Comparison of ENCODE assay signal across 1 cellular context in the genomic region with DNA sequence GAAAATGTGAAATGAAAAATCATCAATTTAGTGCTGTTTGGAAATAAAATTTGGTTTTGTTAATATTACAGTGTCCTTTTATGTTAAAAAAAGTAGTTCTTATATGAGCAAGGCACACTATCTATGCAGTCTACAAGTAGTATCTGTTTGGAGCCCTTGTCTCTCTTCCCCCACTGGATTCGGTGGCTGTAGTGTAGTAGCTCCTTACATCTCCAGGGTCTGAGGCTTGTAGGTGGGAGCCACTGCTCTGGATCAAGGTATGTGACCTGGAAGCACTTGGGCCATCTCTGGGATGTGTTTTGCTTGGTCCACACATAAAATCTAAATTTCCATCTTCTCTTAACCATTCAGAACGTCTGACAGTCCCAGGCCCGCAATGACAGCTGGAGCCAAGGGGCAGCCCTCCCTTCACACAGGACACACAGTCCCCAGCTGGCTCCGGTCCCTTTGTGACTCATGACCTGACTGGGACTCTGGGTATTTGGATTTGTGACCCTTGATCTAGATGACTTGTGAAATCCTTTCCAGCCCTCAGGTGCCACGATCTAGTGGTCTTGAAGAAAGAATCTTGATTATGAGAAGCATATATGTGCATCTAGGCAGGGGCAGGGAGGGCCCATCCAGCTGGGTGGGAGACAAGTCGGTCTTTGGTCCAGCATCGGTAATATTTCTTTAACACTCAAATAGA.
A peak's percentile ranks its signal among the peaks of the same experiment; 100 is the strongest.
TF ChIP-seq lines count a peak whose summit lies in the region.

No MANE protein-coding gene starts in this region.

TF ChIP-seq in HepG2, 621 proteins besides CTCF, POLR2A, EP300 and RAD21 (continued from another document and continues in another):
- TF ChIP-seq, protein P1, sequence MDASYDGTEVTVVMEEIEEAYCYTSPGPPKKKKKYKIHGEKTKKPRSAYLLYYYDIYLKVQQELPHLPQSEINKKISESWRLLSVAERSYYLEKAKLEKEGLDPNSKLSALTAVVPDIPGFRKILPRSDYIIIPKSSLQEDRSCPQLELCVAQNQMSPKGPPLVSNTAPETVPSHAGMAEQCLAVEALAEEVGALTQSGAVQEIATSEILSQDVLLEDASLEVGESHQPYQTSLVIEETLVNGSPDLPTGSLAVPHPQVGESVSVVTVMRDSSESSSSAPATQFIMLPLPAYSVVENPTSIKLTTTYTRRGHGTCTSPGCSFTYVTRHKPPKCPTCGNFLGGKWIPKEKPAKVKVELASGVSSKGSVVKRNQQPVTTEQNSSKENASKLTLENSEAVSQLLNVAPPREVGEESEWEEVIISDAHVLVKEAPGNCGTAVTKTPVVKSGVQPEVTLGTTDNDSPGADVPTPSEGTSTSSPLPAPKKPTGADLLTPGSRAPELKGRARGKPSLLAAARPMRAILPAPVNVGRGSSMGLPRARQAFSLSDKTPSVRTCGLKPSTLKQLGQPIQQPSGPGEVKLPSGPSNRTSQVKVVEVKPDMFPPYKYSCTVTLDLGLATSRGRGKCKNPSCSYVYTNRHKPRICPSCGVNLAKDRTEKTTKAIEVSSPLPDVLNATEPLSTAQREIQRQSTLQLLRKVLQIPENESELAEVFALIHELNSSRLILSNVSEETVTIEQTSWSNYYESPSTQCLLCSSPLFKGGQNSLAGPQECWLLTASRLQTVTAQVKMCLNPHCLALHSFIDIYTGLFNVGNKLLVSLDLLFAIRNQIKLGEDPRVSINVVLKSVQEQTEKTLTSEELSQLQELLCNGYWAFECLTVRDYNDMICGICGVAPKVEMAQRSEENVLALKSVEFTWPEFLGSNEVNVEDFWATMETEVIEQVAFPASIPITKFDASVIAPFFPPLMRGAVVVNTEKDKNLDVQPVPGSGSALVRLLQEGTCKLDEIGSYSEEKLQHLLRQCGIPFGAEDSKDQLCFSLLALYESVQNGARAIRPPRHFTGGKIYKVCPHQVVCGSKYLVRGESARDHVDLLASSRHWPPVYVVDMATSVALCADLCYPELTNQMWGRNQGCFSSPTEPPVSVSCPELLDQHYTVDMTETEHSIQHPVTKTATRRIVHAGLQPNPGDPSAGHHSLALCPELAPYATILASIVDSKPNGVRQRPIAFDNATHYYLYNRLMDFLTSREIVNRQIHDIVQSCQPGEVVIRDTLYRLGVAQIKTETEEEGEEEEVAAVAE (CRISPR knock-in tag; IDR thresholded peaks at IDR 0.05; ENCODE audit: borderline replicate concordance) = no peak; the same call in 1 of the 2 replicates
- TF ChIP-seq MAFF (IDR thresholded peaks at IDR 0.05; ENCODE audit: low read depth, low read length) = no peak
- peak; percentile 99 for TF ChIP-seq FOSL2 (CRISPR knock-in tag; IDR thresholded peaks at IDR 0.05)
- no peak for TF ChIP-seq ZNF512B (CRISPR knock-in tag; IDR thresholded peaks at IDR 0.05; ENCODE audit: borderline replicate concordance)
- no peak for TF ChIP-seq KLF6 (CRISPR knock-in tag; IDR thresholded peaks at IDR 0.05)
- no peak for TF ChIP-seq ZNF484 (CRISPR knock-in tag; IDR thresholded peaks at IDR 0.05; ENCODE audit: borderline replicate concordance, low read depth)
- TF ChIP-seq, protein P2, sequence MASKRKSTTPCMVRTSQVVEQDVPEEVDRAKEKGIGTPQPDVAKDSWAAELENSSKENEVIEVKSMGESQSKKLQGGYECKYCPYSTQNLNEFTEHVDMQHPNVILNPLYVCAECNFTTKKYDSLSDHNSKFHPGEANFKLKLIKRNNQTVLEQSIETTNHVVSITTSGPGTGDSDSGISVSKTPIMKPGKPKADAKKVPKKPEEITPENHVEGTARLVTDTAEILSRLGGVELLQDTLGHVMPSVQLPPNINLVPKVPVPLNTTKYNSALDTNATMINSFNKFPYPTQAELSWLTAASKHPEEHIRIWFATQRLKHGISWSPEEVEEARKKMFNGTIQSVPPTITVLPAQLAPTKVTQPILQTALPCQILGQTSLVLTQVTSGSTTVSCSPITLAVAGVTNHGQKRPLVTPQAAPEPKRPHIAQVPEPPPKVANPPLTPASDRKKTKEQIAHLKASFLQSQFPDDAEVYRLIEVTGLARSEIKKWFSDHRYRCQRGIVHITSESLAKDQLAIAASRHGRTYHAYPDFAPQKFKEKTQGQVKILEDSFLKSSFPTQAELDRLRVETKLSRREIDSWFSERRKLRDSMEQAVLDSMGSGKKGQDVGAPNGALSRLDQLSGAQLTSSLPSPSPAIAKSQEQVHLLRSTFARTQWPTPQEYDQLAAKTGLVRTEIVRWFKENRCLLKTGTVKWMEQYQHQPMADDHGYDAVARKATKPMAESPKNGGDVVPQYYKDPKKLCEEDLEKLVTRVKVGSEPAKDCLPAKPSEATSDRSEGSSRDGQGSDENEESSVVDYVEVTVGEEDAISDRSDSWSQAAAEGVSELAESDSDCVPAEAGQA (IDR thresholded peaks at IDR 0.05; ENCODE audit: low read depth) = no peak
- TF ChIP-seq, protein P2 (CRISPR knock-in tag; IDR thresholded peaks at IDR 0.05; ENCODE audit: borderline replicate concordance) = no peak
- TF ChIP-seq, protein P3, sequence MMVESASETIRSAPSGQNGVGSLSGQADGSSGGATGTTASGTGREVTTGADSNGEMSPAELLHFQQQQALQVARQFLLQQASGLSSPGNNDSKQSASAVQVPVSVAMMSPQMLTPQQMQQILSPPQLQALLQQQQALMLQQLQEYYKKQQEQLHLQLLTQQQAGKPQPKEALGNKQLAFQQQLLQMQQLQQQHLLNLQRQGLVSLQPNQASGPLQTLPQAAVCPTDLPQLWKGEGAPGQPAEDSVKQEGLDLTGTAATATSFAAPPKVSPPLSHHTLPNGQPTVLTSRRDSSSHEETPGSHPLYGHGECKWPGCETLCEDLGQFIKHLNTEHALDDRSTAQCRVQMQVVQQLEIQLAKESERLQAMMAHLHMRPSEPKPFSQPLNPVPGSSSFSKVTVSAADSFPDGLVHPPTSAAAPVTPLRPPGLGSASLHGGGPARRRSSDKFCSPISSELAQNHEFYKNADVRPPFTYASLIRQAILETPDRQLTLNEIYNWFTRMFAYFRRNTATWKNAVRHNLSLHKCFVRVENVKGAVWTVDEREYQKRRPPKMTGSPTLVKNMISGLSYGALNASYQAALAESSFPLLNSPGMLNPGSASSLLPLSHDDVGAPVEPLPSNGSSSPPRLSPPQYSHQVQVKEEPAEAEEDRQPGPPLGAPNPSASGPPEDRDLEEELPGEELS (CRISPR knock-in tag; IDR thresholded peaks at IDR 0.05) = peak; percentile 64
- TF ChIP-seq KLF9 (CRISPR knock-in tag; IDR thresholded peaks at IDR 0.05; ENCODE audit: low read depth) = no peak
- no peak for TF ChIP-seq GRHL1 (CRISPR knock-in tag; conservative IDR thresholded peaks at IDR 0.05)
- TF ChIP-seq, protein P4, sequence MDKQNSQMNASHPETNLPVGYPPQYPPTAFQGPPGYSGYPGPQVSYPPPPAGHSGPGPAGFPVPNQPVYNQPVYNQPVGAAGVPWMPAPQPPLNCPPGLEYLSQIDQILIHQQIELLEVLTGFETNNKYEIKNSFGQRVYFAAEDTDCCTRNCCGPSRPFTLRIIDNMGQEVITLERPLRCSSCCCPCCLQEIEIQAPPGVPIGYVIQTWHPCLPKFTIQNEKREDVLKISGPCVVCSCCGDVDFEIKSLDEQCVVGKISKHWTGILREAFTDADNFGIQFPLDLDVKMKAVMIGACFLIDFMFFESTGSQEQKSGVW (CRISPR knock-in tag; IDR thresholded peaks at IDR 0.05; ENCODE audit: borderline replicate concordance) = no peak
- no peak for TF ChIP-seq ZNF784 (CRISPR knock-in tag; IDR thresholded peaks at IDR 0.05; ENCODE audit: borderline replicate concordance)
- TF ChIP-seq ZNF543 (CRISPR knock-in tag; IDR thresholded peaks at IDR 0.05) = no peak
- no peak for TF ChIP-seq NCOR1 (IDR thresholded peaks at IDR 0.05; ENCODE audit: borderline replicate concordance, low read length)
- peak; percentile 78 for TF ChIP-seq GATAD2A (CRISPR knock-in tag; IDR thresholded peaks at IDR 0.05)
- TF ChIP-seq ZNF256 (CRISPR knock-in tag; conservative IDR thresholded peaks at IDR 0.05) = no peak
- no peak for TF ChIP-seq SRSF9 (IDR thresholded peaks at IDR 0.05; ENCODE audit: borderline replicate concordance, insufficient read depth, low read depth, low read length, poor library complexity, severe bottlenecking)
- TF ChIP-seq CHD2 (IDR thresholded peaks at IDR 0.05; ENCODE audit: low read depth, low read length) = no peak
- TF ChIP-seq ZFP37 (CRISPR knock-in tag; IDR thresholded peaks at IDR 0.05; ENCODE audit: borderline replicate concordance) = no peak
- TF ChIP-seq RAD51 (IDR thresholded peaks at IDR 0.05; ENCODE audit: borderline replicate concordance) = no peak
- TF ChIP-seq ZNF557 (CRISPR knock-in tag; IDR thresholded peaks at IDR 0.05) = no peak
- no peak for TF ChIP-seq ATF7 (IDR thresholded peaks at IDR 0.05)
- no peak for TF ChIP-seq ATF7 (CRISPR knock-in tag; IDR thresholded peaks at IDR 0.05)
- TF ChIP-seq MED8 (CRISPR knock-in tag; IDR thresholded peaks at IDR 0.05; ENCODE audit: insufficient replicate concordance) = no peak
- TF ChIP-seq ZNF569 (CRISPR knock-in tag; IDR thresholded peaks at IDR 0.05; ENCODE audit: borderline replicate concordance) = no peak
- TF ChIP-seq NFIB (CRISPR knock-in tag; IDR thresholded peaks at IDR 0.05; ENCODE audit: borderline replicate concordance) = no peak
- TF ChIP-seq SMAD9 (CRISPR knock-in tag; IDR thresholded peaks at IDR 0.05) = no peak
- TF ChIP-seq ZSCAN25 (CRISPR knock-in tag; IDR thresholded peaks at IDR 0.05) = no peak
- 0 out of 2 replicates have a peak, but pooled peaks have one; percentile 18 for TF ChIP-seq SP5 (CRISPR knock-in tag; IDR thresholded peaks at IDR 0.05; ENCODE audit: borderline replicate concordance, low read depth)
- no peak for TF ChIP-seq ZSCAN9 (CRISPR knock-in tag; IDR thresholded peaks at IDR 0.05; ENCODE audit: borderline replicate concordance)
